Comparison of ENCODE assay signal across 1 cellular context in the genomic region with DNA sequence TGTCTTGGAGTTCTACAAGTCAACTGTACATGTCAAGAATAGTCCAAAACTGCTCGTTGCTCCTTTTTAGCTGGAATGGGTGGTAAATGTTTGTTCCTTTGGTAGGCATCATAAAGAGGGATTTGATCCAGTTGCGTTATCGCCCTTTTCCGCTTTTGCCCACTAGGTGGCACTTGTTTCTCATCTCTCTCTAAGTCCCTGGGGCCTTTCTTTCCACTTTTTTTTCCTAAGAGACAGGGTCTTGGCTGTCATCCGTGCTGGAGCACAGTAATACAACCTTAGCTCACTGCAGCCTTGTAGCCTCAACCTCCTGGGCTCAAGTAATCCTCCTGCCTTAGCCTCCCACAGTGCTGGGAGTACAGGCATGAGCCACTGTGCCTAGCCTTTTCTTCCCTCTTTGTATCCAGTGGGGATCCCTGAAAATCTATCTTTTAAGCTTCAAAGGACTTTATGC.
TF ChIP-seq lines count a peak whose summit lies in the region.

No MANE protein-coding gene starts in this region.

TF ChIP-seq in A549, 52 proteins besides CTCF, POLR2A, EP300 and RAD21:
- TF ChIP-seq HEYL (CRISPR knock-in tag; IDR thresholded peaks at IDR 0.05) (no peak), SMC3 (IDR thresholded peaks at IDR 0.05) (peak; percentile 41; the same call in 2 of the 3 replicates), ZC3H11A (IDR thresholded peaks at IDR 0.05) (no peak), NR3C1 (IDR thresholded peaks at IDR 0.05) (no peak), FOSL2 (IDR thresholded peaks at IDR 0.05) (no peak), FOSL2 (CRISPR knock-in tag; IDR thresholded peaks at IDR 0.05) (no peak)
